Comparison of ENCODE assay signal across 14 cellular contexts in the genomic region with DNA sequence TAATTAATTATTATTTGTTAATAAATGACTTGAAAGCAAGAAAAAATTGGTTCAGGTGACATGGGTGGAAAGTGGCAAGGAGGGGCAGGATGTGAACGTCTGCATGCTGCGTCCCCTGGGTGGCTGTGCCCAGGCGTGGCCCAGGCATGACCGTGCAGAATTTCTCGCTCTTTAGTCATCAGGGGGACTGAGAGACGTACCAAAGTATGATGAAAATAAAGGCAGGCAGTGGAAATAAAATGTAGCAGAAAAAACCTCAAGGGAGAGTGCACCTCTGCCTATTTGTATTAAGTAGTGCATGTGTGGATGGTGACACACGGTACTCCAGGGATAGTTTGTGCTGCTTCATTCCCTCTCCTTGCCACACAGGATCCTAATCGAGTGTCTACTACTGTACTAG.
DNase-seq lines count a peak whose midpoint lies in the region; ATAC-seq and TF ChIP-seq lines count a peak whose summit lies in the region.
"Had no signal": no experiment of that assay in that cellular context is flagged by ENCODE, and none has a peak within 500 bp of the region (broad histone marks: within the 10 kb centered on the region; RNA-seq: fewer than 3 reads in every experiment).

No MANE protein-coding gene starts in this region.

- POLR2A ChIA-PET in AG04449 (lab: Yijun Ruan, JAX) (no interaction called here), WTC11 (lab: Charles Lee) (no interaction called here)

- no peaks in the 10 kb centered on the region for H3K9me3 Mint-ChIP-seq in WTC11

- no peaks in the 10 kb centered on the region for H3K36me3 Mint-ChIP-seq in WTC11
- H3K36me3 Mint-ChIP-seq: memory B cell had no signal

- CTCF ChIA-PET in AG04449 (lab: Yijun Ruan, JAX): interaction anchor here (1.1 to 1.8 kb wide), 2 partner anchors 12 to 14 kb away, joined by 3 to 4 read pairs; no protein-coding TSS in a partner anchor
- CTCF ChIA-PET in WTC11 (lab: Charles Lee): no interaction called here

- DNase-seq in AG04449 (ENCODE audit: low read depth, low spot score) (peak; percentile 5), HT1080 (ENCODE audit: low read depth) (peak; percentile 79), WTC11 (ENCODE audit: low spot score) (no peak), glomerular visceral epithelial cell (ENCODE audit: extremely low spot score) (peak; percentile 70), left ventricle myocardium superior (no peak), NCI-H2081 (lab: John Stamatoyannopoulos, UW) (no peak), NCI-H345 (lab: John Stamatoyannopoulos, UW) (no peak)
- DNase-seq: activated CD4-positive, alpha-beta T cell treated with anti-CD3 and anti-CD28 coated beads for 4 hours; activated gamma-delta T cell treated with Interleukin-2 at 50 U/mL for 16 hours; cortex of kidney had no signal

- H3K4me3 ChIP-seq in AG04449 (ENCODE audit: low read depth, low read length): no peak overlapping the region
- H3K4me3 ChIP-seq: hepatocyte, right atrium auricular region had no signal

- H3K27me3 Mint-ChIP-seq in WTC11 (ENCODE audit: low read depth): no peaks in the 10 kb centered on the region

- ATAC-seq in WTC11 (no peak), left ventricle myocardium superior (no peak), GM21619 (IDR thresholded peaks at IDR 0.05; ENCODE audit: unreplicated experiment) (no peak)

- H3K4me3 Mint-ChIP-seq in WTC11: no peak overlapping the region
- H3K4me3 Mint-ChIP-seq: memory B cell had no signal

- intact Hi-C loops in left ventricle myocardium superior (cut with micrococcal nuclease): no loop called here

- 0 out of 2 replicates have a peak, but pooled peaks cover 5% of the 10 kb centered on the region for H3K4me1 Mint-ChIP-seq in WTC11

- no peak for TF ChIP-seq CTCF in AG04449 (IDR thresholded peaks at IDR 0.05; ENCODE audit: insufficient read depth, low read length, missing control alignments)
- TF ChIP-seq CTCF in WTC11 (IDR thresholded peaks at IDR 0.05): no peak

- H3K27ac Mint-ChIP-seq in WTC11: peak overlapping the region; percentile 59
- H3K27ac Mint-ChIP-seq: memory B cell had no signal

TF ChIP-seq in WTC11, 78 proteins besides CTCF, POLR2A, EP300 and RAD21:
- TF ChIP-seq PRRX2 (CRISPR knock-in tag; IDR thresholded peaks at IDR 0.05): no peak
- no peak for TF ChIP-seq FOXJ3 (CRISPR knock-in tag; IDR thresholded peaks at IDR 0.05; ENCODE audit: borderline replicate concordance)
- TF ChIP-seq, protein P1, sequence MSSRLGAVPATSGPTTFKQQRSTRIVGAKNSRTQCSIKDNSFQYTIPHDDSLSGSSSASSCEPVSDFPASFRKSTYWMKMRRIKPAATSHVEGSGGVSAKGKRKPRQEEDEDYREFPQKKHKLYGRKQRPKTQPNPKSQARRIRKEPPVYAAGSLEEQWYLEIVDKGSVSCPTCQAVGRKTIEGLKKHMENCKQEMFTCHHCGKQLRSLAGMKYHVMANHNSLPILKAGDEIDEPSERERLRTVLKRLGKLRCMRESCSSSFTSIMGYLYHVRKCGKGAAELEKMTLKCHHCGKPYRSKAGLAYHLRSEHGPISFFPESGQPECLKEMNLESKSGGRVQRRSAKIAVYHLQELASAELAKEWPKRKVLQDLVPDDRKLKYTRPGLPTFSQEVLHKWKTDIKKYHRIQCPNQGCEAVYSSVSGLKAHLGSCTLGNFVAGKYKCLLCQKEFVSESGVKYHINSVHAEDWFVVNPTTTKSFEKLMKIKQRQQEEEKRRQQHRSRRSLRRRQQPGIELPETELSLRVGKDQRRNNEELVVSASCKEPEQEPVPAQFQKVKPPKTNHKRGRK (CRISPR knock-in tag; IDR thresholded peaks at IDR 0.05; ENCODE audit: borderline replicate concordance): no peak
- TF ChIP-seq, protein P2, sequence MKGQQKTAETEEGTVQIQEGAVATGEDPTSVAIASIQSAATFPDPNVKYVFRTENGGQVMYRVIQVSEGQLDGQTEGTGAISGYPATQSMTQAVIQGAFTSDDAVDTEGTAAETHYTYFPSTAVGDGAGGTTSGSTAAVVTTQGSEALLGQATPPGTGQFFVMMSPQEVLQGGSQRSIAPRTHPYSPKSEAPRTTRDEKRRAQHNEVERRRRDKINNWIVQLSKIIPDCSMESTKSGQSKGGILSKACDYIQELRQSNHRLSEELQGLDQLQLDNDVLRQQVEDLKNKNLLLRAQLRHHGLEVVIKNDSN (CRISPR knock-in tag; IDR thresholded peaks at IDR 0.05): no peak
- no peak for TF ChIP-seq CREB1 (CRISPR knock-in tag; IDR thresholded peaks at IDR 0.05)
- TF ChIP-seq HMGA2 (CRISPR knock-in tag; IDR thresholded peaks at IDR 0.05): no peak
- TF ChIP-seq, protein P3, sequence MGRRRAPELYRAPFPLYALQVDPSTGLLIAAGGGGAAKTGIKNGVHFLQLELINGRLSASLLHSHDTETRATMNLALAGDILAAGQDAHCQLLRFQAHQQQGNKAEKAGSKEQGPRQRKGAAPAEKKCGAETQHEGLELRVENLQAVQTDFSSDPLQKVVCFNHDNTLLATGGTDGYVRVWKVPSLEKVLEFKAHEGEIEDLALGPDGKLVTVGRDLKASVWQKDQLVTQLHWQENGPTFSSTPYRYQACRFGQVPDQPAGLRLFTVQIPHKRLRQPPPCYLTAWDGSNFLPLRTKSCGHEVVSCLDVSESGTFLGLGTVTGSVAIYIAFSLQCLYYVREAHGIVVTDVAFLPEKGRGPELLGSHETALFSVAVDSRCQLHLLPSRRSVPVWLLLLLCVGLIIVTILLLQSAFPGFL (CRISPR knock-in tag; IDR thresholded peaks at IDR 0.05; ENCODE audit: borderline replicate concordance): no peak
- TF ChIP-seq ZNF263 (CRISPR knock-in tag; IDR thresholded peaks at IDR 0.05; ENCODE audit: low read depth): no peak

Comparison
In these comparisons a context has a peak if more than half of its experiments do, and no peak if none do; other contexts are left out.
1. DNase-seq: peak in AG04449 (single experiment), HT1080 (single experiment) and glomerular visceral epithelial cell (single experiment); none in WTC11 (single experiment), left ventricle myocardium superior (single experiment), NCI-H2081 (0 of 2) and NCI-H345 (single experiment).